ENCODE assay signal across 8 cellular contexts in genomic region chr12:53295070-53295890, GRCh38. TPM values are rescaled to one million over a fixed set of nuclear protein-coding genes. Genes with fewer than 3 reads are reported as not detected.
DNase-seq lines count a peak whose midpoint lies in the region; ATAC-seq and TF ChIP-seq lines count a peak whose summit lies in the region.

PFDN5 (plus strand) TSS chr12:53295542; CDS start chr12:53295568, 26 bp downstream.

- H3K4me2 ChIP-seq in parathyroid adenoma (ENCODE audit: low read length): peak within 1 kb of the TSS; percentile 90

- H3K9ac ChIP-seq in parathyroid adenoma: peak within 1 kb of the TSS; percentile 71

- DNase-seq in GM10266 (ENCODE audit: extremely low spot score): peak; percentile 86
- peak; percentile 79 for DNase-seq in NCI-H1105 treated with DMSO at 0.1 percent for 48 hours (lab: John Stamatoyannopoulos, UW)
- DNase-seq in SW 1271 (lab: John Stamatoyannopoulos, UW): peak; percentile 55 to 86
- peak; percentile 65 for DNase-seq in activated naive CD8-positive, alpha-beta T cell treated with anti-CD3 and anti-CD28 coated beads, Interleukin-2, amount 50 U/mL, for 16 hours (ENCODE audit: low read depth, low spot score)
- DNase-seq in cardiac muscle cell (ENCODE audit: low read depth in 1 of 2, low spot score in 1 of 2): peak; percentile 91 to 96
- peak; percentile 64 to 73 for DNase-seq in tibial nerve (ENCODE audit: low spot score in 2 of 2)

- H3K27me3 ChIP-seq in cardiac muscle cell (no peaks in the 10 kb centered on the region), parathyroid adenoma (ENCODE audit: control insufficient read depth, insufficient read depth, low read length) (no peaks in the 10 kb centered on the region), tibial nerve (no peaks in the 10 kb centered on the region)

- peaks cover 20% of the 10 kb centered on the region for H3K79me2 ChIP-seq in parathyroid adenoma

- 1% methylated on average over 42 of the region's 42 CpGs for WGBS in tibial nerve, 2 donors

- H3K4me3 ChIP-seq in cardiac muscle cell (peak within 1 kb of the TSS; percentile 83), parathyroid adenoma (ENCODE audit: low read depth, low read length) (peak within 1 kb of the TSS; percentile 96), tibial nerve (peak within 1 kb of the TSS; percentile 59 to 83 (median 68))

- peak; percentile 83 for ATAC-seq in HG02642 (IDR thresholded peaks at IDR 0.05; ENCODE audit: poor library complexity, unreplicated experiment)

- H3K4me1 ChIP-seq in cardiac muscle cell (ENCODE audit: low read depth) (peaks cover 9% of the 10 kb centered on the region), parathyroid adenoma (peaks cover 21% of the 10 kb centered on the region), tibial nerve (peaks cover 0 to 45% (median 32%) of the 10 kb centered on the region in 4 donors)

- peak within 1 kb of the TSS; percentile 99 for H2AFZ ChIP-seq in parathyroid adenoma

- H3K27ac ChIP-seq in cardiac muscle cell (peak within 1 kb of the TSS; percentile 87), parathyroid adenoma (peak within 1 kb of the TSS; percentile 90), tibial nerve (peak within 1 kb of the TSS; percentile 65 to 94 (median 90))

- peak; percentile 32 to 89 for TF ChIP-seq EP300 in tibial nerve (IDR thresholded peaks at IDR 0.05)

- no peak for TF ChIP-seq CTCF in GM10266 (IDR thresholded peaks at IDR 0.05; ENCODE audit: control insufficient read depth, insufficient read depth, low read depth, missing control alignments)
- TF ChIP-seq CTCF in cardiac muscle cell (IDR thresholded peaks at IDR 0.05; ENCODE audit: low read depth, low read length): no peak
- peak; percentile 15 for TF ChIP-seq CTCF in parathyroid adenoma (IDR thresholded peaks at IDR 0.05)
- TF ChIP-seq CTCF in tibial nerve (IDR thresholded peaks at IDR 0.05): peak in 2 of 5 experiments; percentile 55 to 67

- H3K9me3 ChIP-seq in cardiac muscle cell (ENCODE audit: low read depth) (no peaks in the 10 kb centered on the region), parathyroid adenoma (ENCODE audit: control insufficient read depth, low read length) (no peaks in the 10 kb centered on the region), tibial nerve (no peaks in the 10 kb centered on the region)

- H3K36me3 ChIP-seq in cardiac muscle cell: peaks cover 8% of the 10 kb centered on the region
- H3K36me3 ChIP-seq in parathyroid adenoma (ENCODE audit: control insufficient read depth, insufficient read depth, low read length): no peaks in the 10 kb centered on the region
- H3K36me3 ChIP-seq in tibial nerve: peaks cover 0 to 14% (median 7%) of the 10 kb centered on the region in 3 donors

- TF ChIP-seq POLR2A in tibial nerve (IDR thresholded peaks at IDR 0.05): peak; percentile 63 to 68

RNA-seq across cellular contexts. Expression of gene PFDN5, which starts in this region (rescaled TPM):
- 435 and 511 TPM in 2 replicates for total RNA-seq in cardiac muscle cell
- 548 and 553 TPM in 2 replicates for polyA plus RNA-seq in cardiac muscle cell
- total RNA-seq in tibial nerve: 100 to 1,000 TPM; 518 to 673 (median 591) TPM

Comparison
In these comparisons a context has a peak if more than half of its experiments do, and no peak if none do; other contexts are left out.
1. Peak in every context shown above with its lines: DNase-seq, ATAC-seq, H3K4me3 ChIP-seq and H3K27ac ChIP-seq.